Comparison of ENCODE assay signal across 1 cellular context in the genomic region with DNA sequence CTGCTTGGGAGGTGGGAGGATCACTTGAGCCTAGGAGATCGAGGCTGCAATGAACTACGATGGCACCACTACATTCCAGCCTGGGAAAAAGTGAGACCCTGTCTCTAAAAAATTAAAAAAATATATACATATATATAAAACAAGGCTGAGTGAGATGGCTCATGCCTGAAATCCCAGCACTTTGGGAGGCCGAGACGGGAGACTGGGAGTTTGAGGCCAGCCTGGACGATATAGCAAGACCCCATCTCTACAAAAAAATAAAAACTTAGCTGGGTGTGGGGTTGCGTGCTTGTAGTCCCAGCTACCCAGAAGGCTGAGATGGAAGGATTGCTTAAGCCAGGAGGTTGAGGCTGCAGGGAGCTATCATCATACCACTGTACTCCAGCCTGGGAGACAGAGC.
TF ChIP-seq lines count a peak whose summit lies in the region.

No MANE protein-coding gene starts in this region.

TF ChIP-seq in endothelial cell of umbilical vein, 7 proteins besides CTCF, POLR2A, EP300 and RAD21 (continued from another document):
- no peak for TF ChIP-seq FOS (IDR thresholded peaks at IDR 0.05; ENCODE audit: borderline replicate concordance, insufficient read depth, low read length)
- no peak for TF ChIP-seq GATA2 (IDR thresholded peaks at IDR 0.05; ENCODE audit: insufficient read depth, insufficient read length, low read depth, low read length)
- no peak for TF ChIP-seq JUN (IDR thresholded peaks at IDR 0.05; ENCODE audit: borderline replicate concordance, insufficient read depth, insufficient read length, low read depth)
- TF ChIP-seq EZH2 (IDR thresholded peaks at IDR 0.05; ENCODE audit: borderline replicate concordance, low read depth, low read length, severe bottlenecking), result no peak
- TF ChIP-seq, protein P1, sequence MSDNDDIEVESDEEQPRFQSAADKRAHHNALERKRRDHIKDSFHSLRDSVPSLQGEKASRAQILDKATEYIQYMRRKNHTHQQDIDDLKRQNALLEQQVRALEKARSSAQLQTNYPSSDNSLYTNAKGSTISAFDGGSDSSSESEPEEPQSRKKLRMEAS (IDR thresholded peaks at IDR 0.05; ENCODE audit: insufficient read depth, insufficient read length), result no peak
TF ChIP-seq in endothelial cell of umbilical vein: peak in this region for 0.
